9 cellular contexts compared by ENCODE assay signal in genomic region chrX:71536285-71536684, GRCh38. TPM values are rescaled to one million over a fixed set of nuclear protein-coding genes. Genes with fewer than 3 reads are reported as not detected.
DNase-seq lines count a peak whose midpoint lies in the region; ATAC-seq and TF ChIP-seq lines count a peak whose summit lies in the region.
"Had no signal": no experiment of that assay in that cellular context is flagged by ENCODE, and none has a peak within 500 bp of the region (broad histone marks: within the 10 kb centered on the region; RNA-seq: fewer than 3 reads in every experiment).

No MANE protein-coding gene starts in this region.

- TF ChIP-seq RAD21 in SK-N-SH (IDR thresholded peaks at IDR 0.05; ENCODE audit: low read length) = no peak

- H3K27ac ChIP-seq in SK-N-SH (ENCODE audit: low read depth in 2 of 2, low read length in 1 of 2) (no peak overlapping the region), stomach (peak overlapping the region in 2 of 5 donors; percentile 17 to 52), Peyer's patch (peak overlapping the region in 1 of 4 donors; percentile 39)
- H3K27ac ChIP-seq: parathyroid adenoma had no signal

- no peaks in the 10 kb centered on the region for H3K9me3 Mint-ChIP-seq in WTC11

- TF ChIP-seq POLR2A in stomach (IDR thresholded peaks at IDR 0.05) = no peak
- TF ChIP-seq POLR2A in Peyer's patch (IDR thresholded peaks at IDR 0.05) = no peak

- intact Hi-C loops in stomach (cut with DNase I; ENCODE audit: low total_unique reads) = no loop called here

- CTCF ChIA-PET in SK-N-SH (lab: Yijun Ruan, JAX) (interaction anchor here (0.7 kb wide), 1 partner anchor 590 kb away, joined by 3 read pairs; no protein-coding TSS in a partner anchor), WTC11 (lab: Charles Lee) (no interaction called here)

- peaks cover 67% of the 10 kb centered on the region for H4K20me1 ChIP-seq in SK-N-SH (ENCODE audit: insufficient read depth)

- peak overlapping the region; percentile 68 for H3K4me2 ChIP-seq in SK-N-SH

- POLR2A ChIA-PET in SK-N-SH (lab: Yijun Ruan, JAX) = no interaction called here
- POLR2A ChIA-PET in WTC11 (lab: Charles Lee) = no interaction called here

- H3F3A ChIP-seq in SK-N-SH (replicated peaks; ENCODE audit: insufficient read depth) = peaks cover 31% of the 10 kb centered on the region

- no peak overlapping the region for H2AFZ ChIP-seq in SK-N-SH (ENCODE audit: low read depth)
- H2AFZ ChIP-seq: parathyroid adenoma had no signal

- H3K36me3 ChIP-seq in SK-N-SH (replicated peaks in 1 of 2; ENCODE audit: control insufficient read depth in 1 of 2, insufficient read depth in 2 of 2, low read length in 1 of 2) (peaks cover 8% of the 10 kb centered on the region in 2 experiments), stomach (peaks cover 0 to 7% (median 3%) of the 10 kb centered on the region in 4 donors), Peyer's patch (no peaks in the 10 kb centered on the region)

- 46% methylated on average over 5 of the region's 5 CpGs for WGBS in SK-N-SH (ENCODE audit: low lambda C conversion rate)
- 6 to 51% (median 11%) methylated on average over 5 of the region's 5 CpGs for WGBS in stomach, 5 donors

- peak overlapping the region; percentile 51 for H3K4me3 Mint-ChIP-seq in WTC11

- H3K4me1 Mint-ChIP-seq in WTC11 = peaks cover 37% of the 10 kb centered on the region

- H3K27me3 ChIP-seq in SK-N-SH (ENCODE audit: insufficient read depth) = peaks cover 14% of the 10 kb centered on the region; the same call in 1 of the 2 replicates
- peaks cover 0 to 4% (median 0%) of the 10 kb centered on the region in 3 donors for H3K27me3 ChIP-seq in stomach
- H3K27me3 ChIP-seq in Peyer's patch = no peaks in the 10 kb centered on the region

- peak overlapping the region; percentile 70 for H3K27ac Mint-ChIP-seq in WTC11

- H3K4me1 ChIP-seq in SK-N-SH (ENCODE audit: control insufficient read depth in 1 of 2, insufficient read depth in 2 of 2, low read depth in 1 of 2, low read length in 1 of 2) (peaks cover 8 to 13% of the 10 kb centered on the region in 2 experiments; a peak in 3 of 4 replicates), stomach (peaks cover 0 to 61% (median 31%) of the 10 kb centered on the region in 4 donors), Peyer's patch (peaks cover 0 to 12% (median 5%) of the 10 kb centered on the region in 4 donors)
- H3K4me1 ChIP-seq: parathyroid adenoma had no signal

- H3K36me3 Mint-ChIP-seq in WTC11 = peaks cover 19% of the 10 kb centered on the region

- H3K9ac ChIP-seq in SK-N-SH = no peak overlapping the region
- H3K9ac ChIP-seq: parathyroid adenoma had no signal

- H3K79me2 ChIP-seq in SK-N-SH (ENCODE audit: insufficient read depth) = peaks cover 84% of the 10 kb centered on the region

- H3K9me3 ChIP-seq in SK-N-SH (no peaks in the 10 kb centered on the region), stomach (peaks cover 0 to 20% (median 6%) of the 10 kb centered on the region in 4 donors), Peyer's patch (no peaks in the 10 kb centered on the region)

- H3K27me3 Mint-ChIP-seq in WTC11 (ENCODE audit: low read depth) = no peaks in the 10 kb centered on the region

- TF ChIP-seq EP300 in SK-N-SH (IDR thresholded peaks at IDR 0.05; ENCODE audit: borderline replicate concordance in 1 of 2, low read depth in 1 of 2, low read length in 1 of 2) (no peak), stomach (IDR thresholded peaks at IDR 0.05) (no peak)

- TF ChIP-seq CTCF in SK-N-SH (IDR thresholded peaks at IDR 0.05) (no peak), WTC11 (IDR thresholded peaks at IDR 0.05) (no peak), fibroblast of the aortic adventitia (IDR thresholded peaks at IDR 0.05; ENCODE audit: insufficient read depth, low read length) (no peak), stomach (IDR thresholded peaks at IDR 0.05) (no peak), Peyer's patch (IDR thresholded peaks at IDR 0.05) (no peak)

- H3K9me2 ChIP-seq in SK-N-SH = no peaks in the 10 kb centered on the region

- DNase-seq in SK-N-SH (no peak), WTC11 (ENCODE audit: low spot score) (no peak), fibroblast of the aortic adventitia (ENCODE audit: low read depth) (no peak), stomach (no peak), Peyer's patch (no peak)

- ATAC-seq in SK-N-SH treated with all-trans-retinoic acid at 6 μM for 48 hours (no peak), WTC11 (no peak), GM19035 (IDR thresholded peaks at IDR 0.05; ENCODE audit: unreplicated experiment) (no peak), HG02642 (IDR thresholded peaks at IDR 0.05; ENCODE audit: poor library complexity, unreplicated experiment) (no peak)

- peak overlapping the region in 1 of 2 experiments; percentile 15; a peak in 2 of 4 replicates for H3K4me3 ChIP-seq in SK-N-SH (ENCODE audit: low read depth in 2 of 2, low read length in 1 of 2)
- H3K4me3 ChIP-seq in fibroblast of the aortic adventitia (ENCODE audit: low read depth, low read length) = peak overlapping the region; percentile 91
- H3K4me3 ChIP-seq in stomach = peak overlapping the region; percentile 5 to 72 (median 68)
- H3K4me3 ChIP-seq in Peyer's patch = peak overlapping the region in 2 of 4 donors; percentile 4 to 77

TF ChIP-seq in SK-N-SH, 30 proteins besides CTCF, POLR2A, EP300 and RAD21 (continues in another document):
- TF ChIP-seq NRF1 (IDR thresholded peaks at IDR 0.05; ENCODE audit: low read depth, low read length) (no peak), FOSL2 (IDR thresholded peaks at IDR 0.05; ENCODE audit: borderline replicate concordance, low read depth) (no peak), MAX (IDR thresholded peaks at IDR 0.05; ENCODE audit: low read depth) (no peak), FOXM1 (IDR thresholded peaks at IDR 0.05; ENCODE audit: low read depth) (no peak), MXI1 (IDR thresholded peaks at IDR 0.05; ENCODE audit: low read depth, low read length) (no peak), SIN3A (IDR thresholded peaks at IDR 0.05; ENCODE audit: borderline replicate concordance, low read depth, low read length) (no peak)

TF ChIP-seq in SK-N-SH treated with all-trans-retinoic acid at 6 μM for 48 hours, 23 proteins besides CTCF, POLR2A, EP300 and RAD21 (continues in another document):
- TF ChIP-seq ZNF8 (CRISPR knock-in tag; IDR thresholded peaks at IDR 0.05) = no peak
- TF ChIP-seq PPARA (CRISPR knock-in tag; IDR thresholded peaks at IDR 0.05; ENCODE audit: borderline replicate concordance) = no peak
- TF ChIP-seq OSR1 (CRISPR knock-in tag; IDR thresholded peaks at IDR 0.05) = no peak
- no peak for TF ChIP-seq SNAI2 (CRISPR knock-in tag; IDR thresholded peaks at IDR 0.05)
- no peak for TF ChIP-seq ZFP3 (CRISPR knock-in tag; IDR thresholded peaks at IDR 0.05)
- TF ChIP-seq GLIS3 (CRISPR knock-in tag; IDR thresholded peaks at IDR 0.05) = no peak
- no peak for TF ChIP-seq RARB (CRISPR knock-in tag; IDR thresholded peaks at IDR 0.05)

TF ChIP-seq in WTC11, 78 proteins besides CTCF, POLR2A, EP300 and RAD21:
- TF ChIP-seq FOXJ3 (CRISPR knock-in tag; IDR thresholded peaks at IDR 0.05; ENCODE audit: borderline replicate concordance) = no peak
- TF ChIP-seq TEAD4 (CRISPR knock-in tag; IDR thresholded peaks at IDR 0.05) = no peak
- TF ChIP-seq HMGA2 (CRISPR knock-in tag; IDR thresholded peaks at IDR 0.05) = no peak
- no peak for TF ChIP-seq SMAD4 (CRISPR knock-in tag; IDR thresholded peaks at IDR 0.05)
- TF ChIP-seq E2F5 (CRISPR knock-in tag; IDR thresholded peaks at IDR 0.05) = no peak
- TF ChIP-seq TCF7 (CRISPR knock-in tag; IDR thresholded peaks at IDR 0.05; ENCODE audit: low read depth) = no peak
- TF ChIP-seq ZNF671 (CRISPR knock-in tag; IDR thresholded peaks at IDR 0.05) = no peak
TF ChIP-seq in WTC11: peak in this region for 0.

RNA-seq across cellular contexts. Expression of gene OGT, which starts 3.4 kb away (rescaled TPM):
- polyA plus RNA-seq in SK-N-SH (2012; rRNA removed) (77.0 and 148 TPM in 2 replicates), stomach (10 to 100 TPM in 2 of 3 donors, 1 to 10 TPM in 1; 9.6 to 63.9 (median 10.5) TPM)
- polyA plus RNA-seq in SK-N-SH (2012; cell fraction: cytosol; rRNA removed) = 17.5 and 19.8 TPM in 2 replicates
- polyA plus RNA-seq in SK-N-SH (2012; cell fraction: nucleus; rRNA removed) = 556 and 990 TPM in 2 replicates
- total RNA-seq in WTC11 (2021) (121 to 141 TPM (median 126 TPM) in 3 replicates), fibroblast of the aortic adventitia (ENCODE audit: low replicate concordance) (93.7 and 174 TPM in 2 replicates), stomach (100 to 1,000 TPM in 4 of 5 donors, 10 to 100 TPM in 1; 53.9 to 303 (median 230) TPM), Peyer's patch (100 to 1,000 TPM; 118 to 297 (median 183) TPM)

RNA-seq across cellular contexts. Expression of gene GCNA, which starts 42.0 kb away (rescaled TPM):
- polyA plus RNA-seq in SK-N-SH (2012; rRNA removed) (1.8 and 2.5 TPM in 2 replicates), stomach (1 to 10 TPM in 1 of 3 donors, under 1 TPM in 2; 0.46 to 1.7 (median 0.50) TPM)
- 0.84 and 0.88 TPM in 2 replicates for polyA plus RNA-seq in SK-N-SH (2012; cell fraction: cytosol; rRNA removed)
- 5.9 and 10.2 TPM in 2 replicates for polyA plus RNA-seq in SK-N-SH (2012; cell fraction: nucleus; rRNA removed)
- total RNA-seq in WTC11 (2021) (1.0 to 1.6 TPM (median 1.3 TPM) in 3 replicates), fibroblast of the aortic adventitia (ENCODE audit: low replicate concordance) (2.3 and 2.4 TPM in 2 replicates), stomach (10 to 100 TPM in 2 of 5 donors, 1 to 10 TPM in 3; 1.5 to 18.3 (median 4.1) TPM), Peyer's patch (10 to 100 TPM in 1 of 4 donors, 1 to 10 TPM in 3; 3.0 to 15.7 (median 4.9) TPM)
